Comparison of ENCODE assay signal across 1 cellular context in the genomic region with DNA sequence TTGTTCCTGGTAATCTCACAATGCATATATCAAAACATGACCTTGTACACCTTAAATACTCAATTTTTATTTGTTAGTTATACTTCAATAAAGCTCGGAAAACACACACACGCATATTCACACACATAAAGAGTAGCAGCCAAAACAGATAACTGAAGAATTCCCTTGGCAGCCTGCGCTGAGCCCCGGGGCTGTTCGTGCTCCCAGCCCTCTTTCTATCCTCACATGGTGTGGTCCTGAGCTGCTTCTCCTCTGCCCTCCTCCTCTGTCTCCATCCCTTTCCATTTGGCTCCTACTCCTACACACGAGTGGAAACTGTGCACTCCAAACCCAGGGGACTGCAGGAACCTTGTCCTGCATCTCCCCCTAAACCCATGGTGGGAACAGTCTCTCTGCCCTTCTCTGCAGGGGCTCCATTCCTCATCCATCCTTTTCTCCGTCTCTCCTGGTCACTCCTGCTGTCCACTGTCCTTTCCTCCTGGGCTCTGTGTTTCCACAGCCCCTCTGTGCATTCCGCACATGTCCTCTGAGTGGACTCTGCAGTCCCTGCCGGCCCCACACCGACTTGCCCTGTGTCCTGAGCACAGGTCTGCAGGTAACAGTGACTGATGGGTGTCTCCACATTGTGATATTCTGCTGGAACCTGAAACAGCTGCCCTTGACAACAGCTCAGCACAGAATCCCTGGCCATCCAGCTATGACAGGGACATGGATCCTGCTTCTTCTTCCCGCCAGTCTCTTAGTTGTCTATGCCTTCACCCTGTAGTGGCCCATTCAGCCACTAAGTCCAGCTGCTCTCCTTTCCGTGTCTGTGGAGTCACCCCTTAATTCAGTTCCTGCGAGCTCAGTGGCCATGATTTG.
TF ChIP-seq lines count a peak whose summit lies in the region.

No MANE protein-coding gene starts in this region.

TF ChIP-seq in HepG2, 621 proteins besides CTCF, POLR2A, EP300 and RAD21 (continued from another document):
- TF ChIP-seq, protein P1, sequence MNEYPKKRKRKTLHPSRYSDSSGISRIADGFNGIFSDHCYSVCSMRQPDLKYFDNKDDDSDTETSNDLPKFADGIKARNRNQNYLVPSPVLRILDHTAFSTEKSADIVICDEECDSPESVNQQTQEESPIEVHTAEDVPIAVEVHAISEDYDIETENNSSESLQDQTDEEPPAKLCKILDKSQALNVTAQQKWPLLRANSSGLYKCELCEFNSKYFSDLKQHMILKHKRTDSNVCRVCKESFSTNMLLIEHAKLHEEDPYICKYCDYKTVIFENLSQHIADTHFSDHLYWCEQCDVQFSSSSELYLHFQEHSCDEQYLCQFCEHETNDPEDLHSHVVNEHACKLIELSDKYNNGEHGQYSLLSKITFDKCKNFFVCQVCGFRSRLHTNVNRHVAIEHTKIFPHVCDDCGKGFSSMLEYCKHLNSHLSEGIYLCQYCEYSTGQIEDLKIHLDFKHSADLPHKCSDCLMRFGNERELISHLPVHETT (CRISPR knock-in tag; conservative IDR thresholded peaks at IDR 0.05), result no peak
- TF ChIP-seq MED13 (CRISPR knock-in tag; IDR thresholded peaks at IDR 0.05) (no peak), ZBTB8A (CRISPR knock-in tag; IDR thresholded peaks at IDR 0.05; ENCODE audit: borderline replicate concordance, low read depth) (no peak), ZSCAN5A (CRISPR knock-in tag; IDR thresholded peaks at IDR 0.05; ENCODE audit: borderline replicate concordance) (no peak), HIVEP1 (CRISPR knock-in tag; IDR thresholded peaks at IDR 0.05) (no peak), ZNF709 (CRISPR knock-in tag; IDR thresholded peaks at IDR 0.05) (no peak), ZNF609 (CRISPR knock-in tag; IDR thresholded peaks at IDR 0.05; ENCODE audit: borderline replicate concordance) (no peak), SNAPC2 (CRISPR knock-in tag; IDR thresholded peaks at IDR 0.05) (no peak), JARID2 (CRISPR knock-in tag; IDR thresholded peaks at IDR 0.05; ENCODE audit: insufficient replicate concordance) (no peak), PITX1 (CRISPR knock-in tag; IDR thresholded peaks at IDR 0.05) (no peak), HNF4A (CRISPR knock-in tag; IDR thresholded peaks at IDR 0.05) (no peak), GATAD1 (CRISPR knock-in tag; IDR thresholded peaks at IDR 0.05) (no peak), NR3C1 (CRISPR knock-in tag; IDR thresholded peaks at IDR 0.05) (no peak)
- TF ChIP-seq, protein P2, sequence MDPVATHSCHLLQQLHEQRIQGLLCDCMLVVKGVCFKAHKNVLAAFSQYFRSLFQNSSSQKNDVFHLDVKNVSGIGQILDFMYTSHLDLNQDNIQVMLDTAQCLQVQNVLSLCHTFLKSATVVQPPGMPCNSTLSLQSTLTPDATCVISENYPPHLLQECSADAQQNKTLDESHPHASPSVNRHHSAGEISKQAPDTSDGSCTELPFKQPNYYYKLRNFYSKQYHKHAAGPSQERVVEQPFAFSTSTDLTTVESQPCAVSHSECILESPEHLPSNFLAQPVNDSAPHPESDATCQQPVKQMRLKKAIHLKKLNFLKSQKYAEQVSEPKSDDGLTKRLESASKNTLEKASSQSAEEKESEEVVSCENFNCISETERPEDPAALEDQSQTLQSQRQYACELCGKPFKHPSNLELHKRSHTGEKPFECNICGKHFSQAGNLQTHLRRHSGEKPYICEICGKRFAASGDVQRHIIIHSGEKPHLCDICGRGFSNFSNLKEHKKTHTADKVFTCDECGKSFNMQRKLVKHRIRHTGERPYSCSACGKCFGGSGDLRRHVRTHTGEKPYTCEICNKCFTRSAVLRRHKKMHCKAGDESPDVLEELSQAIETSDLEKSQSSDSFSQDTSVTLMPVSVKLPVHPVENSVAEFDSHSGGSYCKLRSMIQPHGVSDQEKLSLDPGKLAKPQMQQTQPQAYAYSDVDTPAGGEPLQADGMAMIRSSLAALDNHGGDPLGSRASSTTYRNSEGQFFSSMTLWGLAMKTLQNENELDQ (CRISPR knock-in tag; IDR thresholded peaks at IDR 0.05; ENCODE audit: borderline replicate concordance), result no peak
